10 cellular contexts compared by ENCODE assay signal in the genomic region with DNA sequence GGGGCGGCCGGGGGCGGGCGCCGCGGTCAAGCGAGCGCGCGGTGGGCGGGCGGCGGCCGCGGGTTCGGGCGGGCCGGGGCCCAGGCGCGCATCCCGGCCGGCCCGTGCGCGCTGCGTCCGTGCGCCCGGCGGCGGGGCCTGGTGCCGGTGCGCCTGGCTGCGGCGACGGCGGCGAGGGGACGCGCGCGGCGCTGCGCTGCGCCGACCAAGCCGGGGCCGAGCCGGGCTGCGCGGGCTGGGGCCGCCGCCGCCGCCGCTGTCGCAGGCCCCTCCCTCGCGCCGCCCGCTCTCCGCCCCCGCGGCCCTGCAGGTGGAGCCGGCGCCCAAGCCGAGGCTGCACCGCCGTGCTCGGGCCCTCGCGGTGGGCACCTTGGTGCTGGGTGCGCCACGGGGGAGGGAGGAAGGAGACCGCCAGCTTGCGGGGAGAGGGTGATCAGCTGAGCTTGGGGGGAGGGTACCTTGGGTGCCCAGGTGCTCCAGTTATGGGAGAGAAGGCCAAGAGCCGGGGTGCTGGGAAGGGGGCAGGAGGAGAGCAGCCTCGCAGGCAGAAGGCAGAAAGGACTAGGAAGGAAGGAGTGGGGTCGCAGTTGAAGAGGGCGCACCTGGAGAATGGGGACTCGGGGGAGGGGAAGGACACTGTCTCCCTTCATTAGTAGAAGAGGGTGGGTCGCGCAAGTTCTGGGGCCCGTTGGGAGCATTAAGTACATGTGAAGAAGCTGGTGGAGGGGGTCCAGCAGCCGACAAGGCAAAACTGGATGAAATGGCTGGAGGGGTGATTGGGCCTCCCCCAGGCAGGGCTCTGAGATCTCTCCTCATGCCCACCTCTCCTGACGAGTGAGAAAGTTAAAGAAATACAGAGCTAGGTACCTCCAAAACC. TPM values are rescaled to one million over a fixed set of nuclear protein-coding genes. Genes with fewer than 3 reads are reported as not detected.
DNase-seq lines count a peak whose midpoint lies in the region; ATAC-seq, FAIRE-seq and TF ChIP-seq lines count a peak whose summit lies in the region.
"Had no signal": no experiment of that assay in that cellular context is flagged by ENCODE, and none has a peak within 500 bp of the region (broad histone marks: within the 10 kb centered on the region; RNA-seq: fewer than 3 reads in every experiment).

A gene (minus strand): TSS at position 228 of the 877 bp plus-strand sequence. CDS start 385 bp downstream, outside the sequence.

- H3K4me2 ChIP-seq in astrocyte (ENCODE audit: low read length) (no peak within 1 kb of the TSS), keratinocyte (ENCODE audit: control insufficient read depth, extremely low read depth, insufficient read depth, low read depth, low read length) (peak within 1 kb of the TSS; percentile 62)

- H3K27ac Mint-ChIP-seq in activated naive CD4-positive, alpha-beta T cell treated with anti-CD3 and anti-CD28 coated beads, Interleukin-2, amount 50 U/mL, for 24 hours: no peak within 1 kb of the TSS
- H3K27ac Mint-ChIP-seq in astrocyte (ENCODE audit: unreplicated experiment): no peak within 1 kb of the TSS

- H3K79me2 ChIP-seq in astrocyte (ENCODE audit: insufficient read depth, low read length) (no peaks in the 10 kb centered on the region), keratinocyte (ENCODE audit: control insufficient read depth, insufficient read depth, low read length) (no peaks in the 10 kb centered on the region)

- H3K9me3 Mint-ChIP-seq in activated naive CD4-positive, alpha-beta T cell treated with anti-CD3 and anti-CD28 coated beads, Interleukin-2, amount 50 U/mL, for 24 hours: no peaks in the 10 kb centered on the region
- H3K9me3 Mint-ChIP-seq in astrocyte (ENCODE audit: unreplicated experiment): peaks cover 2% of the 10 kb centered on the region

- H3K27me3 Mint-ChIP-seq in activated naive CD4-positive, alpha-beta T cell treated with anti-CD3 and anti-CD28 coated beads, Interleukin-2, amount 50 U/mL, for 24 hours: peaks cover 33% of the 10 kb centered on the region
- peaks cover 59% of the 10 kb centered on the region for H3K27me3 Mint-ChIP-seq in astrocyte (ENCODE audit: low read depth, unreplicated experiment)

- H3K27ac ChIP-seq in astrocyte (ENCODE audit: low read depth, low read length): no peak within 1 kb of the TSS
- H3K27ac ChIP-seq in keratinocyte (ENCODE audit: control insufficient read depth, insufficient read depth, low read length): no peak within 1 kb of the TSS
- H3K27ac ChIP-seq in upper lobe of right lung: no peak within 1 kb of the TSS

- H3K36me3 ChIP-seq in astrocyte (ENCODE audit: insufficient read depth, low read length) (no peaks in the 10 kb centered on the region), keratinocyte (ENCODE audit: control insufficient read depth in 2 of 2, extremely low read depth in 1 of 2, insufficient read depth in 2 of 2, low read length in 2 of 2) (no peaks in the 10 kb centered on the region), upper lobe of right lung (no peaks in the 10 kb centered on the region)

- no peak for TF ChIP-seq POLR2A in GM12891 (IDR thresholded peaks at IDR 0.05; ENCODE audit: low read depth, low read length)

- H3K4me3 Mint-ChIP-seq in activated naive CD4-positive, alpha-beta T cell treated with anti-CD3 and anti-CD28 coated beads, Interleukin-2, amount 50 U/mL, for 24 hours: peak within 1 kb of the TSS; percentile 49
- H3K4me3 Mint-ChIP-seq in astrocyte (ENCODE audit: unreplicated experiment): peak within 1 kb of the TSS; percentile 64

- intact Hi-C loops in upper lobe of right lung (cut with DNase I): no loop called here

- no peak for TF ChIP-seq CTCF in astrocyte (IDR thresholded peaks at IDR 0.05; ENCODE audit: insufficient read depth, low read depth, low read length)
- TF ChIP-seq CTCF in keratinocyte (optimal IDR thresholded peaks at IDR 0.05 in 1 of 3, IDR thresholded peaks at IDR 0.05 in 1 of 3, conservative IDR thresholded peaks at IDR 0.05 in 1 of 3; ENCODE audit: extremely low read depth in 1 of 3, insufficient read depth in 2 of 3, low read length in 3 of 3): no peak
- TF ChIP-seq CTCF in upper lobe of right lung (IDR thresholded peaks at IDR 0.05): no peak

- H3K36me3 Mint-ChIP-seq in activated naive CD4-positive, alpha-beta T cell treated with anti-CD3 and anti-CD28 coated beads, Interleukin-2, amount 50 U/mL, for 24 hours: no peaks in the 10 kb centered on the region
- no peaks in the 10 kb centered on the region for H3K36me3 Mint-ChIP-seq in astrocyte (ENCODE audit: low read depth, unreplicated experiment)

- DNase-seq in activated naive CD4-positive, alpha-beta T cell (lab: John Stamatoyannopoulos, UW): no peak
- no peak for DNase-seq in astrocyte (ENCODE audit: low read depth)
- no peak for DNase-seq in keratinocyte (ENCODE audit: low read depth, low spot score)
- peak; percentile 34 for DNase-seq in upper lobe of right lung
- no peak for DNase-seq in NCI-H510A treated with DMSO at 0.1 percent for 48 hours (lab: John Stamatoyannopoulos, UW)
- no peak for DNase-seq in GM12891 (ENCODE audit: insufficient read length, low spot score)
- DNase-seq: DND-41 had no signal

- H3K4me3 ChIP-seq in astrocyte (ENCODE audit: insufficient read depth, low read depth, low read length): no peak within 1 kb of the TSS
- peak within 1 kb of the TSS; percentile 54 to 55 (median 54) for H3K4me3 ChIP-seq in keratinocyte (ENCODE audit: control insufficient read depth in 2 of 3, extremely low read depth in 1 of 3, insufficient read depth in 2 of 3, low read depth in 1 of 3, low read length in 3 of 3)
- no peak within 1 kb of the TSS for H3K4me3 ChIP-seq in upper lobe of right lung

- H3K27me3 ChIP-seq in astrocyte (ENCODE audit: insufficient read depth, low read length): peaks cover 30% of the 10 kb centered on the region
- H3K27me3 ChIP-seq in keratinocyte (ENCODE audit: control insufficient read depth, extremely low read depth, insufficient read depth, low read length): peaks cover 24% of the 10 kb centered on the region
- peaks cover 58% of the 10 kb centered on the region for H3K27me3 ChIP-seq in upper lobe of right lung

- ATAC-seq in upper lobe of right lung (no peak), GM21717 (IDR thresholded peaks at IDR 0.05; ENCODE audit: unreplicated experiment) (no peak)

- H3K4me1 ChIP-seq in astrocyte (ENCODE audit: insufficient read depth, low read length) (no peaks in the 10 kb centered on the region), keratinocyte (ENCODE audit: control insufficient read depth, extremely low read depth, insufficient read depth, low read length) (no peaks in the 10 kb centered on the region), upper lobe of right lung (peaks cover 6% of the 10 kb centered on the region)

- no peak for FAIRE-seq in astrocyte (lab: Jason Lieb, UNC)
- FAIRE-seq in keratinocyte (lab: Jason Lieb, UNC): no peak
- FAIRE-seq in GM12891 (lab: Jason Lieb, UNC): no peak

- no peaks in the 10 kb centered on the region for H3K9me1 ChIP-seq in keratinocyte (ENCODE audit: control insufficient read depth, extremely low read depth, insufficient read depth, low read length)

- H2AFZ ChIP-seq in astrocyte (ENCODE audit: low read depth, low read length) (no peak within 1 kb of the TSS), keratinocyte (ENCODE audit: control insufficient read depth, low read length) (no peak within 1 kb of the TSS)

- H3K4me1 Mint-ChIP-seq in activated naive CD4-positive, alpha-beta T cell treated with anti-CD3 and anti-CD28 coated beads, Interleukin-2, amount 50 U/mL, for 24 hours: peaks cover 3% of the 10 kb centered on the region
- no peaks in the 10 kb centered on the region for H3K4me1 Mint-ChIP-seq in astrocyte (ENCODE audit: low read depth, unreplicated experiment)

- H3K9me3 ChIP-seq in astrocyte (ENCODE audit: insufficient read depth, low read depth, low read length) (no peaks in the 10 kb centered on the region), keratinocyte (ENCODE audit: control insufficient read depth, low read depth, low read length) (no peaks in the 10 kb centered on the region), upper lobe of right lung (no peaks in the 10 kb centered on the region)

- H4K20me1 ChIP-seq in astrocyte (ENCODE audit: insufficient read depth, low read length) (no peaks in the 10 kb centered on the region), keratinocyte (ENCODE audit: control insufficient read depth, extremely low read depth, insufficient read depth, low read length) (peaks cover 3% of the 10 kb centered on the region)

- dilution Hi-C loops in keratinocyte (cut with MboI; ENCODE audit: extremely low pct_ligation_motif_present, low sequenced_read_pairs): no loop called here

- no peak within 1 kb of the TSS for H3K9ac ChIP-seq in astrocyte (ENCODE audit: low read length)
- H3K9ac ChIP-seq in keratinocyte (ENCODE audit: control insufficient read depth, extremely low read depth, insufficient read depth, low read length): peak within 1 kb of the TSS; percentile 22

TF ChIP-seq in GM12891, 5 proteins besides CTCF, POLR2A, EP300 and RAD21:
- TF ChIP-seq SPI1 (IDR thresholded peaks at IDR 0.05; ENCODE audit: low read depth, low read length): no peak
- no peak for TF ChIP-seq POLR2AphosphoS5 (IDR thresholded peaks at IDR 0.05; ENCODE audit: low read depth, low read length)
- no peak for TF ChIP-seq TAF1 (IDR thresholded peaks at IDR 0.05; ENCODE audit: low read depth, low read length)
- no peak for TF ChIP-seq PAX5 (IDR thresholded peaks at IDR 0.05; ENCODE audit: insufficient read depth, low read length, severe bottlenecking)
- no peak for TF ChIP-seq POU2F2 (IDR thresholded peaks at IDR 0.05; ENCODE audit: low read depth, low read length)

RNA-seq across cellular contexts. Expression of the gene that starts here (rescaled TPM):
- total RNA-seq in astrocyte: 0.72 and 1.1 TPM in 2 replicates
- 12.3 to 20.2 TPM (median 18.6 TPM) in 3 replicates for polyA plus RNA-seq in keratinocyte
- polyA plus RNA-seq in keratinocyte (2011; ENCODE audit: low read depth): 20.2 TPM
- polyA plus RNA-seq in keratinocyte (2011; cell fraction: cytosol; rRNA removed): 21.5 and 24.6 TPM in 2 replicates
- polyA plus RNA-seq in keratinocyte (2011; cell fraction: nucleus; rRNA removed): 17.0 and 19.9 TPM in 2 replicates
- 17.3 and 34.6 TPM in 2 replicates for polyA plus RNA-seq in keratinocyte (2012; ENCODE audit: low replicate concordance)
- polyA minus RNA-seq in keratinocyte: 26.5 to 72.4 TPM (median 53.0 TPM) in 3 replicates
- 29.0 TPM for polyA minus RNA-seq in keratinocyte (2011; cell fraction: cytosol; rRNA and poly(A)+ RNA removed)
- 10.4 and 20.3 TPM in 2 replicates for polyA minus RNA-seq in keratinocyte (2011; cell fraction: nucleus; rRNA and poly(A)+ RNA removed)
- total RNA-seq in upper lobe of right lung: 0.09 TPM
- 0.12 TPM for polyA plus RNA-seq in GM12891 (2012; ENCODE audit: low read depth, missing spikeins)
- total RNA-seq: pulmonary artery endothelial cell had no signal

Comparison
In these comparisons a context has a peak if more than half of its experiments do, and no peak if none do; other contexts are left out.
1. Peak in DNase-seq in upper lobe of right lung; RNA of the gene not detected or under 1 TPM.
2. H3K4me3 ChIP-seq: peak in keratinocyte (3 of 3); none in astrocyte (single experiment) and upper lobe of right lung (single experiment).